8 cellular contexts compared by ENCODE assay signal in the genomic region with DNA sequence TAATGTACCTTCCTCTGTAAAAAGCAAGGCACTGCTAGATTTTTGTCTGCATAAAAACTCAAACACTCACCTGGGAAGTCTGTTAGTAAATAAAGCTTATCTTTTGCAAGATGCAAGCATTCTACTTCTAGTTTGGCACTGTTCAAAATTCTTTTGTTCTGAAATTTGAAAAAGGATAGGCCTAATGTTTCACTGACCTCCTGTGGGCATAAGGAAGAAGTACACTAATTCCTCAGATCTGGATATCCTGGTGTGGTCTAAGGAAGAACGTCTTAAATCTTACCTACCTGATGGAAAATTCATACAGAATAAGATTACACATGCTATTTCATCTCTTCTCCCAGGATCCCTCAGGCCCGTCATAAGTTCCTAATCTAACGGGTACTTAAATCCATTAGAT.
DNase-seq lines count a peak whose midpoint lies in the region; ATAC-seq and TF ChIP-seq lines count a peak whose summit lies in the region.

No MANE protein-coding gene starts in this region.

- TF ChIP-seq POLR2A in body of pancreas (IDR thresholded peaks at IDR 0.05), result no peak

- DNase-seq in DMS53 (lab: John Stamatoyannopoulos, UW), result peak; percentile 45
- no peak for DNase-seq in DMS53 treated with DMSO at 0.1 percent for 48 hours (lab: John Stamatoyannopoulos, UW; ENCODE audit: unreplicated experiment)
- DNase-seq in NCI-H82 (lab: John Stamatoyannopoulos, UW), result peak; percentile 45
- DNase-seq in epithelial cell of esophagus (ENCODE audit: low read depth), result peak; percentile 63
- DNase-seq in pons (ENCODE audit: low spot score), result peak; percentile 17
- no peak for DNase-seq in body of pancreas
- no peak for DNase-seq in head of caudate nucleus

- H3K27me3 ChIP-seq in body of pancreas, result no peaks in the 10 kb centered on the region

- H3K9me3 ChIP-seq in body of pancreas, result no peaks in the 10 kb centered on the region

- no peak overlapping the region for H3K4me3 ChIP-seq in epithelial cell of esophagus (ENCODE audit: low read length)
- H3K4me3 ChIP-seq in body of pancreas, result no peak overlapping the region

- ATAC-seq in GM21825 (IDR thresholded peaks at IDR 0.05; ENCODE audit: unreplicated experiment), result no peak
- no peak for ATAC-seq in body of pancreas

- TF ChIP-seq CTCF in epithelial cell of esophagus (IDR thresholded peaks at IDR 0.05; ENCODE audit: insufficient read depth, low read depth, low read length, missing control alignments) (peak; percentile 71), body of pancreas (IDR thresholded peaks at IDR 0.05) (peak in 1 of 7 experiments; percentile 10)

- intact Hi-C loops in body of pancreas (cut with DNase I) (no loop called here), head of caudate nucleus (cut with DNase I) (no loop called here)

- no peak overlapping the region for H3K27ac ChIP-seq in body of pancreas

- no peaks in the 10 kb centered on the region for H3K36me3 ChIP-seq in body of pancreas (replicated peaks in 1 of 2; ENCODE audit: insufficient read depth in 1 of 2, low read depth in 2 of 2)

- no peaks in the 10 kb centered on the region for H3K4me1 ChIP-seq in body of pancreas

- 58 to 61% methylated on average over 3 of the region's 3 CpGs for WGBS in body of pancreas, 2 donors

Comparison
In these comparisons a context has a peak if more than half of its experiments do, and no peak if none do; other contexts are left out.
1. DNase-seq: peak in DMS53 (single experiment), NCI-H82 (single experiment), epithelial cell of esophagus (single experiment) and pons (single experiment); none in DMS53 treated with DMSO at 0.1 percent for 48 hours (single experiment), body of pancreas (0 of 4) and head of caudate nucleus (0 of 42).